Comparison of ENCODE assay signal across 17 cellular contexts in genomic region chr17:1551741-1552140, GRCh38. TPM values are rescaled to one million over a fixed set of nuclear protein-coding genes. Genes with fewer than 3 reads are reported as not detected.
A peak's percentile ranks its signal among the peaks of the same experiment; 100 is the strongest.
DNase-seq lines count a peak whose midpoint lies in the region; ATAC-seq, FAIRE-seq and TF ChIP-seq lines count a peak whose summit lies in the region.
"Had no signal": no experiment of that assay in that cellular context is flagged by ENCODE, and none has a peak within 500 bp of the region (broad histone marks: within the 10 kb centered on the region; RNA-seq: fewer than 3 reads in every experiment).

No MANE protein-coding gene starts in this region.

- H3K36me3 ChIP-seq in GM12878 (ENCODE audit: control insufficient read depth in 2 of 2, insufficient read depth in 2 of 2, low read length in 1 of 2) (peaks cover 12 to 19% of the 10 kb centered on the region in 2 experiments), spleen (peaks cover 3 to 92% (median 53%) of the 10 kb centered on the region in 6 donors)

- DNase-seq in stimulated activated naive CD8-positive, alpha-beta T cell treated with anti-CD3 and anti-CD28 coated beads, Interleukin-15, amount 100 ng/mL, for 72 hours: no peak
- no peak for DNase-seq in stimulated activated naive CD8-positive, alpha-beta T cell treated with anti-CD3 and anti-CD28 coated beads, Interleukin-15, Interleukin-2, amounts not matched to agents 100 U/mL and 50 U/mL, for 24 hours
- no peak for DNase-seq in GM12878 (ENCODE audit: low read depth, low spot score)
- peak; percentile 38 for DNase-seq in spleen
- DNase-seq in activated CD4-positive, alpha-beta T cell treated with anti-CD3 and anti-CD28 coated beads for 4 hours: no peak
- DNase-seq in activated T-helper 2 cell treated with anti-CD3 and anti-CD28 coated beads, Interferon-gamma antibody, Interleukin-2, Interleukin-4, amounts not matched to agents 10 μg/mL and 5 μg/mL and 100 μg/mL, durations not matched to agents 14 hours and 24 hours and 36 hours (ENCODE audit: low spot score): no peak
- DNase-seq: 8988T; AML-193; Caco-2; CD8-positive, alpha-beta memory T cell; DND-41; GDM1; GOT3; H9 had no signal

- H2AFZ ChIP-seq in GM12878 (ENCODE audit: control insufficient read depth, low read depth, low read length): no peak overlapping the region

- TF ChIP-seq CTCF in GM12878 (IDR thresholded peaks at IDR 0.05 in 2 of 3, conservative IDR thresholded peaks at IDR 0.05 in 1 of 3; ENCODE audit: control insufficient read depth in 2 of 3, extremely low read depth in 1 of 3, insufficient read depth in 1 of 3, low read depth in 3 of 3, low read length in 3 of 3) (no peak), spleen (IDR thresholded peaks at IDR 0.05 in 8 of 11, conservative IDR thresholded peaks at IDR 0.05 in 3 of 11) (no peak)

- H3K9ac ChIP-seq in GM12878 (ENCODE audit: control insufficient read depth, insufficient read depth, low read length): no peak overlapping the region
- H3K9ac ChIP-seq: BLaER1 had no signal

- TF ChIP-seq EP300 in GM12878 (IDR thresholded peaks at IDR 0.05; ENCODE audit: borderline replicate concordance in 1 of 2, control insufficient read depth in 1 of 2, low read depth in 2 of 2, low read length in 2 of 2): no peak

- peaks cover 13% of the 10 kb centered on the region for H3K79me2 ChIP-seq in GM12878 (ENCODE audit: control insufficient read depth, insufficient read depth, low read length)

- H3K27me3 ChIP-seq in GM12878 (replicated peaks in 1 of 2; ENCODE audit: control insufficient read depth in 2 of 2, insufficient read depth in 2 of 2, low read length in 1 of 2): no peaks in the 10 kb centered on the region
- H3K27me3 ChIP-seq in spleen (replicated peaks in 1 of 7): no peaks in the 10 kb centered on the region
- H3K27me3 ChIP-seq: BLaER1 had no signal

- in situ Hi-C loops in GM12878 (cut with MboI): no loop called here

- no peak for TF ChIP-seq POLR2A in GM12878 (IDR thresholded peaks at IDR 0.05; ENCODE audit: low read depth, low read length)
- TF ChIP-seq POLR2A in spleen (IDR thresholded peaks at IDR 0.05): no peak

- no peak overlapping the region for H3K27ac ChIP-seq in GM12878 (ENCODE audit: control insufficient read depth, insufficient read depth)
- no peak overlapping the region for H3K27ac ChIP-seq in spleen
- H3K27ac ChIP-seq: BLaER1 had no signal

- intact Hi-C loops in GM12878 (cut with micrococcal nuclease; ENCODE audit: unreplicated experiment) (no loop called here), spleen (cut with DNase I; ENCODE audit: low total_unique reads) (no loop called here)
- intact Hi-C loops in activated T-helper 2 cell treated with anti-CD3 and anti-CD28 coated beads, Interferon-gamma antibody, Interleukin-2, Interleukin-4, amounts not matched to agents 10 μg/mL and 5 μg/mL and 100 μg/mL, durations not matched to agents 14 hours and 24 hours and 36 hours (cut with micrococcal nuclease): no loop called here

- peak overlapping the region; percentile 66 to 69 for H3K27ac Mint-ChIP-seq in stimulated activated naive CD8-positive, alpha-beta T cell treated with anti-CD3 and anti-CD28 coated beads, Interleukin-15, amount 100 ng/mL, for 72 hours
- no peak overlapping the region for H3K27ac Mint-ChIP-seq in activated T-helper 2 cell treated with anti-CD3 and anti-CD28 coated beads, Interferon-gamma antibody, Interleukin-2, Interleukin-4, amounts not matched to agents 10 μg/mL and 5 μg/mL and 100 μg/mL, durations not matched to agents 14 hours and 24 hours and 36 hours
- H3K27ac Mint-ChIP-seq: IgD-negative memory B cell had no signal

- H3K9me3 Mint-ChIP-seq in stimulated activated naive CD8-positive, alpha-beta T cell treated with anti-CD3 and anti-CD28 coated beads, Interleukin-15, amount 100 ng/mL, for 72 hours: no peaks in the 10 kb centered on the region
- no peaks in the 10 kb centered on the region for H3K9me3 Mint-ChIP-seq in activated T-helper 2 cell treated with anti-CD3 and anti-CD28 coated beads, Interferon-gamma antibody, Interleukin-2, Interleukin-4, amounts not matched to agents 10 μg/mL and 5 μg/mL and 100 μg/mL, durations not matched to agents 14 hours and 24 hours and 36 hours
- H3K9me3 Mint-ChIP-seq: CD8-positive, alpha-beta memory T cell; H9; IgD-negative memory B cell had no signal

- no peak for TF ChIP-seq RAD21 in GM12878 (IDR thresholded peaks at IDR 0.05; ENCODE audit: insufficient read depth, low read depth, low read length)

- CTCF ChIA-PET in GM12878 (lab: Yijun Ruan, JAX): interaction anchor here (3.0 to 4.1 kb wide), 2 partner anchors 19 to 186 kb away, joined by 12 to 17 read pairs; no protein-coding TSS in a partner anchor

- H3K4me3 Mint-ChIP-seq in stimulated activated naive CD8-positive, alpha-beta T cell treated with anti-CD3 and anti-CD28 coated beads, Interleukin-15, amount 100 ng/mL, for 72 hours: no peak overlapping the region
- no peak overlapping the region for H3K4me3 Mint-ChIP-seq in activated T-helper 2 cell treated with anti-CD3 and anti-CD28 coated beads, Interferon-gamma antibody, Interleukin-2, Interleukin-4, amounts not matched to agents 10 μg/mL and 5 μg/mL and 100 μg/mL, durations not matched to agents 14 hours and 24 hours and 36 hours (ENCODE audit: low read depth)
- H3K4me3 Mint-ChIP-seq: CD8-positive, alpha-beta memory T cell; H9; IgD-negative memory B cell had no signal

- H3K27me3 Mint-ChIP-seq in stimulated activated naive CD8-positive, alpha-beta T cell treated with anti-CD3 and anti-CD28 coated beads, Interleukin-15, amount 100 ng/mL, for 72 hours: no peaks in the 10 kb centered on the region
- H3K27me3 Mint-ChIP-seq in activated T-helper 2 cell treated with anti-CD3 and anti-CD28 coated beads, Interferon-gamma antibody, Interleukin-2, Interleukin-4, amounts not matched to agents 10 μg/mL and 5 μg/mL and 100 μg/mL, durations not matched to agents 14 hours and 24 hours and 36 hours (ENCODE audit: low read depth): no peaks in the 10 kb centered on the region
- H3K27me3 Mint-ChIP-seq: IgD-negative memory B cell had no signal

- H4K20me1 ChIP-seq in GM12878 (ENCODE audit: control insufficient read depth, insufficient read depth): no peaks in the 10 kb centered on the region; the same call in 1 of the 2 replicates

- TSS peak; percentile 11 for BruUV-seq in GM12878 (replicated peaks; lab: Mats Ljungman, UMichigan)

- POLR2A ChIA-PET in GM12878 (lab: Charles Lee): interaction anchor here (0.5 kb wide), 1 partner anchor 138 kb away, joined by 4 read pairs; no protein-coding TSS in a partner anchor

- FAIRE-seq in GM12878 (lab: Jason Lieb, UNC): no peak

- SMC1A ChIA-PET in GM12878 (lab: Charles Lee; ENCODE audit: uncharacterized antibody, unreplicated experiment): no interaction called here

- H3K4me1 ChIP-seq in GM12878 (ENCODE audit: control insufficient read depth, insufficient read depth, low read length) (peaks cover 33% of the 10 kb centered on the region), spleen (peaks cover 12 to 34% (median 29%) of the 10 kb centered on the region in 6 donors)
- H3K4me1 ChIP-seq: Caco-2 had no signal

- H3K4me1 Mint-ChIP-seq in stimulated activated naive CD8-positive, alpha-beta T cell treated with anti-CD3 and anti-CD28 coated beads, Interleukin-15, amount 100 ng/mL, for 72 hours: peaks cover 16% of the 10 kb centered on the region
- H3K4me1 Mint-ChIP-seq in activated T-helper 2 cell treated with anti-CD3 and anti-CD28 coated beads, Interferon-gamma antibody, Interleukin-2, Interleukin-4, amounts not matched to agents 10 μg/mL and 5 μg/mL and 100 μg/mL, durations not matched to agents 14 hours and 24 hours and 36 hours (ENCODE audit: low read depth): peaks cover 3% of the 10 kb centered on the region

- H3K4me3 ChIP-seq in GM12878 (no peak overlapping the region), spleen (no peak overlapping the region)
- H3K4me3 ChIP-seq: BLaER1 had no signal

- ATAC-seq in stimulated activated naive CD8-positive, alpha-beta T cell treated with anti-CD3 and anti-CD28 coated beads, Interleukin-15, amount 100 ng/mL, for 72 hours: no peak
- no peak for ATAC-seq in stimulated activated naive CD8-positive, alpha-beta T cell treated with anti-CD3 and anti-CD28 coated beads, Interleukin-15, Interleukin-2, amounts not matched to agents 100 U/mL and 50 U/mL, for 24 hours
- ATAC-seq in GM12878 (peak; percentile 23), HG02973 (IDR thresholded peaks at IDR 0.05; ENCODE audit: unreplicated experiment) (no peak)

- no peak overlapping the region for H3K4me2 ChIP-seq in GM12878 (ENCODE audit: control insufficient read depth, insufficient read depth)
- H3K4me2 ChIP-seq: BLaER1 had no signal

- peaks cover 41% of the 10 kb centered on the region for H3K36me3 Mint-ChIP-seq in activated T-helper 2 cell treated with anti-CD3 and anti-CD28 coated beads, Interferon-gamma antibody, Interleukin-2, Interleukin-4, amounts not matched to agents 10 μg/mL and 5 μg/mL and 100 μg/mL, durations not matched to agents 14 hours and 24 hours and 36 hours (ENCODE audit: low read depth)

- H3K9me3 ChIP-seq in GM12878 (replicated peaks; ENCODE audit: control insufficient read depth, insufficient read depth, low read length) (no peaks in the 10 kb centered on the region), spleen (no peaks in the 10 kb centered on the region)
- H3K9me3 ChIP-seq: BLaER1, Caco-2 had no signal

- WGBS in GM12878 (ENCODE audit: insufficient coverage, insufficient replicate concordance, low lambda C conversion rate, missing lambda C conversion rate): 90% methylated on average over 10 of the region's 12 CpGs
- WGBS in spleen, 5 donors: 87 to 96% (median 93%) methylated on average over 11 to 12 of the region's 12 CpGs

- RAD21 ChIA-PET in GM12878 (lab: Charles Lee; ENCODE audit: unreplicated experiment): interaction anchor here (1.0 kb wide), 1 partner anchor 23 kb away, joined by 4 read pairs; no protein-coding TSS in a partner anchor

RNA-seq across cellular contexts. Expression of gene PITPNA, which starts 10.9 kb away (rescaled TPM):
- total RNA-seq in GM12878 (2013; cell fraction: nucleolus; rRNA removed): 25.6 and 31.4 TPM in 2 replicates
- total RNA-seq in GM12878 (2014; rRNA removed) (24.6 and 24.8 TPM in 2 replicates), GM12878 (2014; rRNA removed; fragmentation: Illumina TruSeq; extraction: Trizol) (19.7 and 21.0 TPM in 2 replicates), GM12878 (2021) (62.8 and 65.4 TPM in 2 replicates), spleen (10 to 100 TPM; 47.3 to 88.0 (median 68.9) TPM)
- polyA plus RNA-seq in GM12878 (2011; ENCODE audit: low read depth): 25.9 TPM
- polyA plus RNA-seq in GM12878 (2011; rRNA removed) (45.6 and 58.4 TPM in 2 replicates), GM12878 (2014; fragmentation: Illumina TruSeq; extraction: Trizol) (67.3 and 88.1 TPM in 2 replicates), GM12878 (2014; fragmentation: Nextera tagmentation; extraction: Ambion mirVana) (10 to 100 TPM; 11.0 to 14.6 TPM), GM12878 (2014; rRNA removed) (50.4 and 51.8 TPM in 2 replicates), GM12878 (2016; fragmentation: Nextera tagmentation; extraction: Ambion mirVana) (10 to 100 TPM in 1 of 2 experiments, 1 to 10 TPM in 1; 5.2 to 41.7 TPM), spleen (10 to 100 TPM; 17.0 to 29.6 (median 17.1) TPM)
- 38.9 and 40.8 TPM in 2 replicates for polyA plus RNA-seq in GM12878 (2011; cell fraction: cytosol; rRNA removed)
- 21.5 and 27.6 TPM in 2 replicates for polyA plus RNA-seq in GM12878 (2011; cell fraction: nucleus; rRNA removed)
- 27.0 and 28.6 TPM in 2 replicates for polyA plus RNA-seq in GM12878 (2012)
- 21.1 and 21.3 TPM in 2 replicates for polyA minus RNA-seq in GM12878 (2011; rRNA and poly(A)+ RNA removed)
- 9.2 and 10.2 TPM in 2 replicates for polyA minus RNA-seq in GM12878 (2011; cell fraction: cytosol; rRNA and poly(A)+ RNA removed)
- 2.1 and 4.8 TPM in 2 replicates for polyA minus RNA-seq in GM12878 (2011; cell fraction: nucleus; rRNA and poly(A)+ RNA removed)
- total RNA-seq in activated T-helper 2 cell treated with anti-CD3 and anti-CD28 coated beads, Interferon-gamma antibody, Interleukin-2, Interleukin-4, amounts not matched to agents 10 μg/mL and 5 μg/mL and 100 μg/mL, durations not matched to agents 14 hours and 24 hours and 36 hours: 70.8 and 71.6 TPM in 2 replicates

RNA-seq across cellular contexts. Expression of gene INPP5K, which starts 35.3 kb away (rescaled TPM):
- 15.8 and 18.2 TPM in 2 replicates for total RNA-seq in GM12878 (2013; cell fraction: nucleolus; rRNA removed)
- total RNA-seq in GM12878 (2014; rRNA removed) (28.9 and 33.9 TPM in 2 replicates), GM12878 (2014; rRNA removed; fragmentation: Illumina TruSeq; extraction: Trizol) (11.1 and 11.7 TPM in 2 replicates), GM12878 (2021) (20.5 and 23.1 TPM in 2 replicates), spleen (100 to 1,000 TPM in 1 of 7 donors, 10 to 100 TPM in 6; 43.1 to 107 (median 55.2) TPM)
- 20.9 TPM for polyA plus RNA-seq in GM12878 (2011; ENCODE audit: low read depth)
- polyA plus RNA-seq in GM12878 (2011; rRNA removed) (22.4 and 29.0 TPM in 2 replicates), GM12878 (2014; fragmentation: Illumina TruSeq; extraction: Trizol) (16.3 and 16.4 TPM in 2 replicates), GM12878 (2014; fragmentation: Nextera tagmentation; extraction: Ambion mirVana) (1 to 10 TPM in 1 of 2 experiments, under 1 TPM in 1; 0.58 to 1.5 TPM), GM12878 (2014; rRNA removed) (38.9 and 41.2 TPM in 2 replicates), GM12878 (2016; fragmentation: Nextera tagmentation; extraction: Ambion mirVana) (10 to 100 TPM; 23.6 to 26.7 TPM), spleen (10 to 100 TPM; 22.3 to 35.8 (median 23.4) TPM)
- 25.8 and 27.6 TPM in 2 replicates for polyA plus RNA-seq in GM12878 (2011; cell fraction: cytosol; rRNA removed)
- 37.6 and 47.7 TPM in 2 replicates for polyA plus RNA-seq in GM12878 (2011; cell fraction: nucleus; rRNA removed)
- 17.1 and 22.6 TPM in 2 replicates for polyA plus RNA-seq in GM12878 (2012)
- polyA minus RNA-seq in GM12878 (2011; rRNA and poly(A)+ RNA removed): 34.2 and 37.1 TPM in 2 replicates
- polyA minus RNA-seq in GM12878 (2011; cell fraction: cytosol; rRNA and poly(A)+ RNA removed): 11.6 and 18.7 TPM in 2 replicates
- polyA minus RNA-seq in GM12878 (2011; cell fraction: nucleus; rRNA and poly(A)+ RNA removed): 16.7 and 31.7 TPM in 2 replicates
- 26.2 and 31.0 TPM in 2 replicates for total RNA-seq in activated T-helper 2 cell treated with anti-CD3 and anti-CD28 coated beads, Interferon-gamma antibody, Interleukin-2, Interleukin-4, amounts not matched to agents 10 μg/mL and 5 μg/mL and 100 μg/mL, durations not matched to agents 14 hours and 24 hours and 36 hours

RNA-seq across cellular contexts. Expression of gene MYO1C, which starts 59.3 kb away (rescaled TPM):
- total RNA-seq in GM12878 (2013; cell fraction: nucleolus; rRNA removed): 95.5 and 115 TPM in 2 replicates
- total RNA-seq in GM12878 (2014; rRNA removed): 32.4 and 40.4 TPM in 2 replicates
- 23.7 and 26.1 TPM in 2 replicates for total RNA-seq in GM12878 (2014; rRNA removed; fragmentation: Illumina TruSeq; extraction: Trizol)
- total RNA-seq in GM12878 (2021): 92.0 and 93.4 TPM in 2 replicates
- polyA plus RNA-seq in GM12878 (2011; ENCODE audit: low read depth): 59.3 TPM
- polyA plus RNA-seq in GM12878 (2011; rRNA removed): 26.0 and 54.0 TPM in 2 replicates
- 42.2 and 49.6 TPM in 2 replicates for polyA plus RNA-seq in GM12878 (2011; cell fraction: cytosol; rRNA removed)
- polyA plus RNA-seq in GM12878 (2011; cell fraction: nucleus; rRNA removed): 105 and 115 TPM in 2 replicates
- polyA plus RNA-seq in GM12878 (2012): 58.9 and 78.3 TPM in 2 replicates
- polyA plus RNA-seq in GM12878 (2014; fragmentation: Illumina TruSeq; extraction: Trizol): 26.3 and 39.5 TPM in 2 replicates
- 1 to 10 TPM; 1.2 to 3.6 TPM for polyA plus RNA-seq in GM12878 (2014; fragmentation: Nextera tagmentation; extraction: Ambion mirVana)
- 51.1 and 59.3 TPM in 2 replicates for polyA plus RNA-seq in GM12878 (2014; rRNA removed)
- polyA plus RNA-seq in GM12878 (2016; fragmentation: Nextera tagmentation; extraction: Ambion mirVana): 10 to 100 TPM; 32.1 to 33.6 TPM
- polyA minus RNA-seq in GM12878 (2011; rRNA and poly(A)+ RNA removed): 112 and 124 TPM in 2 replicates
- polyA minus RNA-seq in GM12878 (2011; cell fraction: cytosol; rRNA and poly(A)+ RNA removed): 23.8 and 35.1 TPM in 2 replicates
- polyA minus RNA-seq in GM12878 (2011; cell fraction: nucleus; rRNA and poly(A)+ RNA removed): 52.8 and 76.2 TPM in 2 replicates
- total RNA-seq in spleen: 100 to 1,000 TPM in 2 of 7 donors, 10 to 100 TPM in 5; 49.2 to 135 (median 81.6) TPM
- 10 to 100 TPM; 14.6 to 21.6 (median 14.6) TPM for polyA plus RNA-seq in spleen
- total RNA-seq in activated T-helper 2 cell treated with anti-CD3 and anti-CD28 coated beads, Interferon-gamma antibody, Interleukin-2, Interleukin-4, amounts not matched to agents 10 μg/mL and 5 μg/mL and 100 μg/mL, durations not matched to agents 14 hours and 24 hours and 36 hours: 54.3 and 55.1 TPM in 2 replicates
